Comparison of ENCODE assay signal across 15 cellular contexts in genomic region chr14:102095231-102095870, GRCh38. TPM values are rescaled to one million over a fixed set of nuclear protein-coding genes. Genes with fewer than 3 reads are reported as not detected.
A peak's percentile ranks its signal among the peaks of the same experiment; 100 is the strongest.
DNase-seq lines count a peak whose midpoint lies in the region; ATAC-seq and TF ChIP-seq lines count a peak whose summit lies in the region.
"Had no signal": no experiment of that assay in that cellular context is flagged by ENCODE, and none has a peak within 500 bp of the region (broad histone marks: within the 10 kb centered on the region; RNA-seq: fewer than 3 reads in every experiment).

No MANE protein-coding gene starts in this region.

- H3K79me2 ChIP-seq in PC-9 (ENCODE audit: low read depth), result no peaks in the 10 kb centered on the region
- no peaks in the 10 kb centered on the region for H3K79me2 ChIP-seq in fibroblast of lung (ENCODE audit: control insufficient read depth, insufficient read depth, low read length)

- no peaks in the 10 kb centered on the region for H3K36me3 Mint-ChIP-seq in activated CD8-positive, alpha-beta memory T cell treated with anti-CD3 and anti-CD28 coated beads, Interleukin-2, amount 10 ng/mL, durations not matched to agents 7 days and 5 days
- peaks cover 0 to 3% of the 10 kb centered on the region in 2 donors for H3K36me3 Mint-ChIP-seq in stimulated activated naive B cell treated with anti-CD40 and anti-IgM and Interleukin-4, amounts not matched to agents 10 μg/mL and 1 μg/mL and 100 μg/mL, for 72 hours
- H3K36me3 Mint-ChIP-seq in natural killer cell treated with Interleukin-12 subunit alpha and Interleukin-12 subunit beta and Interleukin-15 and Interleukin-18, amount 100 ng/mL, for 72 hours, result no peaks in the 10 kb centered on the region

- peaks cover 31% of the 10 kb centered on the region for H3F3A ChIP-seq in PC-9 (ENCODE audit: insufficient read depth, low read depth)

- peaks cover 43% of the 10 kb centered on the region for H3K4me1 ChIP-seq in PC-9 (replicated peaks; ENCODE audit: insufficient read depth)
- peaks cover 12% of the 10 kb centered on the region for H3K4me1 ChIP-seq in fibroblast of lung (ENCODE audit: control insufficient read depth, extremely low read depth, insufficient read depth, low read length)

- POLR2A ChIA-PET in PC-9 (lab: Charles Lee; ENCODE audit: unreplicated experiment), result interaction anchor here (0.6 to 0.8 kb wide), 2 partner anchors 22 to 76 kb away, joined by 4 to 8 read pairs; no protein-coding TSS in a partner anchor

- H3K27me3 ChIP-seq in PC-9 (ENCODE audit: insufficient read depth, low read depth), result no peaks in the 10 kb centered on the region
- H3K27me3 ChIP-seq in fibroblast of lung (ENCODE audit: control insufficient read depth, insufficient read depth, low read length), result no peaks in the 10 kb centered on the region

- no peak for DNase-seq in activated CD8-positive, alpha-beta memory T cell treated with anti-CD3 and anti-CD28 coated beads, Interleukin-2, amount 10 ng/mL, durations not matched to agents 7 days and 5 days
- DNase-seq in activated CD8-positive, alpha-beta memory T cell treated with anti-CD3 and anti-CD28 coated beads, Interleukin-2, amount 50 U/mL, for 4 hours, result no peak
- DNase-seq in PC-9, result no peak
- DNase-seq in fibroblast of lung (ENCODE audit: low read depth in 2 of 2), result peak in 1 of 2 donors; percentile 49
- no peak for DNase-seq in stimulated activated naive B cell treated with anti-CD40 and anti-IgM and Interleukin-4, amounts not matched to agents 10 μg/mL and 1 μg/mL and 100 μg/mL, for 72 hours
- DNase-seq in natural killer cell treated with Interleukin-12 subunit alpha and Interleukin-12 subunit beta and Interleukin-15 and Interleukin-18, amount 100 ng/mL, for 72 hours (ENCODE audit: low spot score), result no peak
- no peak for DNase-seq in DMS 273 treated with DMSO at 0.1 percent for 48 hours (lab: John Stamatoyannopoulos, UW)
- DNase-seq: activated gamma-delta T cell treated with Interleukin-2 at 50 U/mL for 16 hours, cortex of kidney, DMS53, foreskin melanocyte, kidney glomerular epithelial cell, NCI-H2227 treated with DMSO at 0.1 percent for 48 hours had no signal

- H3K4me2 ChIP-seq in PC-9, result peak overlapping the region; percentile 70
- peak overlapping the region; percentile 5 for H3K4me2 ChIP-seq in fibroblast of lung (ENCODE audit: extremely low read depth, insufficient read depth, low read length)

- H3K9me2 ChIP-seq in PC-9 (ENCODE audit: insufficient read depth), result no peaks in the 10 kb centered on the region

- intact Hi-C loops in PC-9 (cut with micrococcal nuclease; ENCODE audit: unreplicated experiment), result loop anchor here (5.0 kb wide), 4 partner anchors 113 to 388 kb away; no protein-coding TSS in a partner anchor

- H3K4me1 Mint-ChIP-seq in activated CD8-positive, alpha-beta memory T cell treated with anti-CD3 and anti-CD28 coated beads, Interleukin-2, amount 10 ng/mL, durations not matched to agents 7 days and 5 days, result peaks cover 17% of the 10 kb centered on the region
- peaks cover 20 to 28% of the 10 kb centered on the region in 2 donors for H3K4me1 Mint-ChIP-seq in stimulated activated naive B cell treated with anti-CD40 and anti-IgM and Interleukin-4, amounts not matched to agents 10 μg/mL and 1 μg/mL and 100 μg/mL, for 72 hours
- H3K4me1 Mint-ChIP-seq in natural killer cell treated with Interleukin-12 subunit alpha and Interleukin-12 subunit beta and Interleukin-15 and Interleukin-18, amount 100 ng/mL, for 72 hours (ENCODE audit: low read depth in 2 of 2), result peaks cover 6 to 13% of the 10 kb centered on the region in 2 donors

- no peak overlapping the region for H3K27ac Mint-ChIP-seq in activated CD8-positive, alpha-beta memory T cell treated with anti-CD3 and anti-CD28 coated beads, Interleukin-2, amount 10 ng/mL, durations not matched to agents 7 days and 5 days
- H3K27ac Mint-ChIP-seq in stimulated activated naive B cell treated with anti-CD40 and anti-IgM and Interleukin-4, amounts not matched to agents 10 μg/mL and 1 μg/mL and 100 μg/mL, for 72 hours, result no peak overlapping the region
- H3K27ac Mint-ChIP-seq in natural killer cell treated with Interleukin-12 subunit alpha and Interleukin-12 subunit beta and Interleukin-15 and Interleukin-18, amount 100 ng/mL, for 72 hours, result peak overlapping the region in 1 of 2 donors; percentile 9

- H3K36me3 ChIP-seq in PC-9 (ENCODE audit: low read depth) (no peaks in the 10 kb centered on the region), fibroblast of lung (ENCODE audit: control insufficient read depth, insufficient read depth, low read length) (no peaks in the 10 kb centered on the region)

- no peak overlapping the region for H3K9ac ChIP-seq in fibroblast of lung (ENCODE audit: insufficient read depth, low read length)

- ATAC-seq in activated CD8-positive, alpha-beta memory T cell treated with anti-CD3 and anti-CD28 coated beads, Interleukin-2, amount 10 ng/mL, durations not matched to agents 7 days and 5 days, result peak; percentile 28
- peak; percentile 59 to 72 for ATAC-seq in stimulated activated naive B cell treated with anti-CD40 and anti-IgM and Interleukin-4, amounts not matched to agents 10 μg/mL and 1 μg/mL and 100 μg/mL, for 72 hours (replicated peaks)
- ATAC-seq in natural killer cell treated with Interleukin-12 subunit alpha and Interleukin-12 subunit beta and Interleukin-15 and Interleukin-18, amount 100 ng/mL, for 72 hours, result no peak
- ATAC-seq in HG02763 (IDR thresholded peaks at IDR 0.05; ENCODE audit: unreplicated experiment), result no peak

- H3K4me3 ChIP-seq in PC-9, result no peak overlapping the region
- H3K4me3 ChIP-seq in fibroblast of lung (replicated peaks in 1 of 4; ENCODE audit: control extremely low read depth in 1 of 4, insufficient read depth in 1 of 4, low read depth in 3 of 4, low read length in 4 of 4), result no peak overlapping the region
- H3K4me3 ChIP-seq: skin epidermis had no signal

- H3K4me3 Mint-ChIP-seq in activated CD8-positive, alpha-beta memory T cell treated with anti-CD3 and anti-CD28 coated beads, Interleukin-2, amount 10 ng/mL, durations not matched to agents 7 days and 5 days, result no peak overlapping the region
- no peak overlapping the region for H3K4me3 Mint-ChIP-seq in stimulated activated naive B cell treated with anti-CD40 and anti-IgM and Interleukin-4, amounts not matched to agents 10 μg/mL and 1 μg/mL and 100 μg/mL, for 72 hours
- no peak overlapping the region for H3K4me3 Mint-ChIP-seq in natural killer cell treated with Interleukin-12 subunit alpha and Interleukin-12 subunit beta and Interleukin-15 and Interleukin-18, amount 100 ng/mL, for 72 hours

- no peak for TF ChIP-seq CTCF in PC-9 (conservative IDR thresholded peaks at IDR 0.05)
- TF ChIP-seq CTCF in fibroblast of lung (conservative IDR thresholded peaks at IDR 0.05 in 1 of 2, IDR thresholded peaks at IDR 0.05 in 1 of 2; ENCODE audit: low read depth in 1 of 2, low read length in 2 of 2), result no peak

- no peaks in the 10 kb centered on the region for H3K9me3 Mint-ChIP-seq in activated CD8-positive, alpha-beta memory T cell treated with anti-CD3 and anti-CD28 coated beads, Interleukin-2, amount 10 ng/mL, durations not matched to agents 7 days and 5 days (ENCODE audit: low read depth)
- no peaks in the 10 kb centered on the region for H3K9me3 Mint-ChIP-seq in stimulated activated naive B cell treated with anti-CD40 and anti-IgM and Interleukin-4, amounts not matched to agents 10 μg/mL and 1 μg/mL and 100 μg/mL, for 72 hours
- no peaks in the 10 kb centered on the region for H3K9me3 Mint-ChIP-seq in natural killer cell treated with Interleukin-12 subunit alpha and Interleukin-12 subunit beta and Interleukin-15 and Interleukin-18, amount 100 ng/mL, for 72 hours

- H3K27ac ChIP-seq in PC-9 (no peak overlapping the region), fibroblast of lung (ENCODE audit: insufficient read depth, low read length) (no peak overlapping the region)
- H3K27ac ChIP-seq: skin epidermis had no signal

- no TSS peak for BruUV-seq in PC-9 (replicated peaks; lab: Mats Ljungman, UMichigan)

- no peaks in the 10 kb centered on the region for H3K27me3 Mint-ChIP-seq in activated CD8-positive, alpha-beta memory T cell treated with anti-CD3 and anti-CD28 coated beads, Interleukin-2, amount 10 ng/mL, durations not matched to agents 7 days and 5 days
- no peaks in the 10 kb centered on the region for H3K27me3 Mint-ChIP-seq in stimulated activated naive B cell treated with anti-CD40 and anti-IgM and Interleukin-4, amounts not matched to agents 10 μg/mL and 1 μg/mL and 100 μg/mL, for 72 hours
- H3K27me3 Mint-ChIP-seq in natural killer cell treated with Interleukin-12 subunit alpha and Interleukin-12 subunit beta and Interleukin-15 and Interleukin-18, amount 100 ng/mL, for 72 hours, result no peaks in the 10 kb centered on the region

- H4K20me1 ChIP-seq in PC-9 (ENCODE audit: insufficient read depth) (no peaks in the 10 kb centered on the region), fibroblast of lung (ENCODE audit: control insufficient read depth, extremely low read depth, insufficient read depth, low read length) (no peaks in the 10 kb centered on the region)

- CTCF ChIA-PET in activated CD8-positive, alpha-beta memory T cell treated with anti-CD3 and anti-CD28 coated beads, Interleukin-2, amount 10 ng/mL, durations not matched to agents 7 days and 5 days (lab: Charles Lee), result interaction anchor here (0.6 to 5.3 kb wide), 25 partner anchors 7 to 388 kb away, joined by 3 to 51 read pairs (median 6); partner anchors contain the start of gene MOK
- CTCF ChIA-PET in PC-9 (lab: Charles Lee), result interaction anchor here (0.6 to 2.4 kb wide), 7 partner anchors 24 to 220 kb away, joined by 3 to 21 read pairs (median 4); no protein-coding TSS in a partner anchor

- H2AFZ ChIP-seq in PC-9 (no peak overlapping the region), fibroblast of lung (ENCODE audit: low read length) (no peak overlapping the region)

- H3K9me3 ChIP-seq in PC-9 (ENCODE audit: insufficient read depth, low read depth) (no peaks in the 10 kb centered on the region), fibroblast of lung (ENCODE audit: control insufficient read depth, insufficient read depth, low read depth, low read length) (no peaks in the 10 kb centered on the region)

RNA-seq across cellular contexts. Expression of gene HSP90AA1, which starts 8.5 kb away (rescaled TPM):
- 100 to 1,000 TPM; 543 to 668 TPM for total RNA-seq in activated CD8-positive, alpha-beta memory T cell treated with anti-CD3 and anti-CD28 coated beads, Interleukin-2, amount 10 ng/mL, durations not matched to agents 7 days and 5 days
- total RNA-seq in PC-9 (2021) (1,314 and 1,931 TPM in 2 replicates), fibroblast of lung (342 and 430 TPM in 2 replicates)
- polyA plus RNA-seq in fibroblast of lung, result 493 and 775 TPM in 2 replicates
- 420 and 539 TPM in 2 replicates for polyA plus RNA-seq in fibroblast of lung (2012)
- polyA minus RNA-seq in fibroblast of lung (ENCODE audit: low replicate concordance), result 56.7 and 74.0 TPM in 2 replicates
- total RNA-seq in natural killer cell treated with Interleukin-12 subunit alpha and Interleukin-12 subunit beta and Interleukin-15 and Interleukin-18, amount 100 ng/mL, for 72 hours, result 100 to 1,000 TPM; 831 to 919 TPM

RNA-seq across cellular contexts. Expression of gene WDR20, which starts 44.3 kb away (rescaled TPM):
- 10 to 100 TPM; 32.6 to 33.6 TPM for total RNA-seq in activated CD8-positive, alpha-beta memory T cell treated with anti-CD3 and anti-CD28 coated beads, Interleukin-2, amount 10 ng/mL, durations not matched to agents 7 days and 5 days
- total RNA-seq in PC-9 (2021), result 62.2 and 93.5 TPM in 2 replicates
- 13.4 and 17.8 TPM in 2 replicates for total RNA-seq in fibroblast of lung
- polyA plus RNA-seq in fibroblast of lung, result 16.1 and 17.2 TPM in 2 replicates
- polyA plus RNA-seq in fibroblast of lung (2012), result 15.0 and 16.4 TPM in 2 replicates
- polyA minus RNA-seq in fibroblast of lung (ENCODE audit: low replicate concordance), result 8.3 and 24.4 TPM in 2 replicates
- total RNA-seq in natural killer cell treated with Interleukin-12 subunit alpha and Interleukin-12 subunit beta and Interleukin-15 and Interleukin-18, amount 100 ng/mL, for 72 hours, result 10 to 100 TPM; 44.9 to 59.3 TPM

Comparison
In these comparisons a context has a peak if more than half of its experiments do, and no peak if none do; other contexts are left out.
1. ATAC-seq: peak in activated CD8-positive, alpha-beta memory T cell treated with anti-CD3 and anti-CD28 coated beads, Interleukin-2, amount 10 ng/mL, durations not matched to agents 7 days and 5 days (single experiment) and stimulated activated naive B cell treated with anti-CD40 and anti-IgM and Interleukin-4, amounts not matched to agents 10 μg/mL and 1 μg/mL and 100 μg/mL, for 72 hours (2 of 2); none in natural killer cell treated with Interleukin-12 subunit alpha and Interleukin-12 subunit beta and Interleukin-15 and Interleukin-18, amount 100 ng/mL, for 72 hours (0 of 2) and HG02763 (single experiment).